In the genomic region with DNA sequence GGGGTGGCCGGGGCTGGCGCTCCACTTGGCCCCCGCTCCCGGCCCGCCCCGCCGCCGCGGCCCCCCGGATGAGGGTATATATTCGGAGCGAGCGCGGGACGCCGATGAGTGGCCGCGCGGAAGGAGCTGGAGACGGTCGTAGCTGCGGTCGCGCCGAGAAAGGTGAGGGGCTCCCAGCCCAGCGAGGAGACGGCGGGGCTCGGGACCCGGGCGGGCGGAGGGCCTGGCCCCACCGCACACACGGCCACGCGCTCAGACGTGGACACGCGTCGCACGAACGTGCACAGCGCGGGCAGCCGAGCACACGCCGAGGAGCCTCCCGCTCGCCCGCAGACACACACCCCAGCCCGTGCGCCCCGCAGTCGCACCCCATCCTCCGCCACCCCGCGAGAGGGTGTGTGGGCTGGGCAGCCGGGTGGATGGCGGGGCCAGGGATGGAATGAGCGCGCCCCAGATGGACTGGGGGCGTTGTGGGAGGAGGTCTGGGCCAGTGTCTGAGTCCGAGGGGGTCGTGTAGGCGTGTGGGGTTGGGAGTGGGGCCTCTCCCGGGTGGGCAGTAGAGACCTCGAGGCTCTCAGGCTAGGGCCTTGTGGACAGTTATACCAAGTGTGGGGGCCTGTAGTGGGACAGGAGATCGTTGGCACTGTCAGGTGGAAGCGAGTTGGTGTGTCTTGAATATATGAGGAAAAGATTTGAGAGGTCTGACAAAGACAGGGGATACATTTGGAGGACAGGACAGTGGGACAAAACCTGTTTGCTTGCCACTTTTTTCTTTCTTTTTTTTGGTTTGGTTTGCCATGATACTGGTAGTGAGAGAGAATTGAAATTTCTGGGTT, we compare ENCODE assay signal across 1 cellular context.
TF ChIP-seq lines count a peak whose summit lies in the region.

Gene UAP1 (plus strand): TSS at position 107 of the 836 bp plus-strand sequence. CDS start 4,347 bp downstream, outside the sequence.

TF ChIP-seq in HepG2, 621 proteins besides CTCF, POLR2A, EP300 and RAD21 (continued from another document and continues in another):
- TF ChIP-seq RFX5 (IDR thresholded peaks at IDR 0.05; ENCODE audit: low read depth, low read length): no peak
- TF ChIP-seq ASH2L (IDR thresholded peaks at IDR 0.05; ENCODE audit: insufficient read length, low read depth, low read length): no peak
- no peak for TF ChIP-seq TBX3 (IDR thresholded peaks at IDR 0.05; ENCODE audit: borderline replicate concordance)
- no peak for TF ChIP-seq HNRNPL (IDR thresholded peaks at IDR 0.05; ENCODE audit: low read depth, low read length)
- no peak for TF ChIP-seq ZMYM3 (CRISPR knock-in tag; IDR thresholded peaks at IDR 0.05)
- no peak for TF ChIP-seq ZFP36L2 (CRISPR knock-in tag; IDR thresholded peaks at IDR 0.05)
- no peak for TF ChIP-seq NONO (IDR thresholded peaks at IDR 0.05)
- peak; percentile 91 for TF ChIP-seq NONO (CRISPR knock-in tag; conservative IDR thresholded peaks at IDR 0.05)
- TF ChIP-seq, protein P1, sequence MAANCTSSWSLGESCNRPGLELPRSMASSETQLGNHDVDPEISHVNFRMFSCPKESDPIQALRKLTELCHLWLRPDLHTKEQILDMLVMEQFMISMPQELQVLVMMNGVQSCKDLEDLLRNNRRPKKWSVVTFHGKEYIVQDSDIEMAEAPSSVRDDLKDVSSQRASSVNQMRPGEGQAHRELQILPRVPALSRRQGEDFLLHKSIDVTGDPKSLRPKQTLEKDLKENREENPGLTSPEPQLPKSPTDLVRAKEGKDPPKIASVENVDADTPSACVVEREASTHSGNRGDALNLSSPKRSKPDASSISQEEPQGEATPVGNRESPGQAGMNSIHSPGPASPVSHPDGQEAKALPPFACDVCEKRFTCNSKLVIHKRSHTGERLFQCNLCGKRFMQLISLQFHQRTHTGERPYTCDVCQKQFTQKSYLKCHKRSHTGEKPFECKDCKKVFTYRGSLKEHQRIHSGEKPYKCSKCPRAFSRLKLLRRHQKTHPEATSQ (CRISPR knock-in tag; IDR thresholded peaks at IDR 0.05; ENCODE audit: borderline replicate concordance): peak; percentile 90
- TF ChIP-seq RFXAP (CRISPR knock-in tag; IDR thresholded peaks at IDR 0.05; ENCODE audit: borderline replicate concordance): 0 out of 2 replicates have a peak, but pooled peaks have one; percentile 44
- TF ChIP-seq ZNF235 (CRISPR knock-in tag; IDR thresholded peaks at IDR 0.05; ENCODE audit: borderline replicate concordance): peak; percentile 88
- TF ChIP-seq, protein P2, sequence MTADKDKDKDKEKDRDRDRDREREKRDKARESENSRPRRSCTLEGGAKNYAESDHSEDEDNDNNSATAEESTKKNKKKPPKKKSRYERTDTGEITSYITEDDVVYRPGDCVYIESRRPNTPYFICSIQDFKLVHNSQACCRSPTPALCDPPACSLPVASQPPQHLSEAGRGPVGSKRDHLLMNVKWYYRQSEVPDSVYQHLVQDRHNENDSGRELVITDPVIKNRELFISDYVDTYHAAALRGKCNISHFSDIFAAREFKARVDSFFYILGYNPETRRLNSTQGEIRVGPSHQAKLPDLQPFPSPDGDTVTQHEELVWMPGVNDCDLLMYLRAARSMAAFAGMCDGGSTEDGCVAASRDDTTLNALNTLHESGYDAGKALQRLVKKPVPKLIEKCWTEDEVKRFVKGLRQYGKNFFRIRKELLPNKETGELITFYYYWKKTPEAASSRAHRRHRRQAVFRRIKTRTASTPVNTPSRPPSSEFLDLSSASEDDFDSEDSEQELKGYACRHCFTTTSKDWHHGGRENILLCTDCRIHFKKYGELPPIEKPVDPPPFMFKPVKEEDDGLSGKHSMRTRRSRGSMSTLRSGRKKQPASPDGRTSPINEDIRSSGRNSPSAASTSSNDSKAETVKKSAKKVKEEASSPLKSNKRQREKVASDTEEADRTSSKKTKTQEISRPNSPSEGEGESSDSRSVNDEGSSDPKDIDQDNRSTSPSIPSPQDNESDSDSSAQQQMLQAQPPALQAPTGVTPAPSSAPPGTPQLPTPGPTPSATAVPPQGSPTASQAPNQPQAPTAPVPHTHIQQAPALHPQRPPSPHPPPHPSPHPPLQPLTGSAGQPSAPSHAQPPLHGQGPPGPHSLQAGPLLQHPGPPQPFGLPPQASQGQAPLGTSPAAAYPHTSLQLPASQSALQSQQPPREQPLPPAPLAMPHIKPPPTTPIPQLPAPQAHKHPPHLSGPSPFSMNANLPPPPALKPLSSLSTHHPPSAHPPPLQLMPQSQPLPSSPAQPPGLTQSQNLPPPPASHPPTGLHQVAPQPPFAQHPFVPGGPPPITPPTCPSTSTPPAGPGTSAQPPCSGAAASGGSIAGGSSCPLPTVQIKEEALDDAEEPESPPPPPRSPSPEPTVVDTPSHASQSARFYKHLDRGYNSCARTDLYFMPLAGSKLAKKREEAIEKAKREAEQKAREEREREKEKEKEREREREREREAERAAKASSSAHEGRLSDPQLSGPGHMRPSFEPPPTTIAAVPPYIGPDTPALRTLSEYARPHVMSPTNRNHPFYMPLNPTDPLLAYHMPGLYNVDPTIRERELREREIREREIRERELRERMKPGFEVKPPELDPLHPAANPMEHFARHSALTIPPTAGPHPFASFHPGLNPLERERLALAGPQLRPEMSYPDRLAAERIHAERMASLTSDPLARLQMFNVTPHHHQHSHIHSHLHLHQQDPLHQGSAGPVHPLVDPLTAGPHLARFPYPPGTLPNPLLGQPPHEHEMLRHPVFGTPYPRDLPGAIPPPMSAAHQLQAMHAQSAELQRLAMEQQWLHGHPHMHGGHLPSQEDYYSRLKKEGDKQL (CRISPR knock-in tag; IDR thresholded peaks at IDR 0.05; ENCODE audit: low read depth): peak; percentile 14; the same call in 1 of the 2 replicates
- TF ChIP-seq, protein P3, sequence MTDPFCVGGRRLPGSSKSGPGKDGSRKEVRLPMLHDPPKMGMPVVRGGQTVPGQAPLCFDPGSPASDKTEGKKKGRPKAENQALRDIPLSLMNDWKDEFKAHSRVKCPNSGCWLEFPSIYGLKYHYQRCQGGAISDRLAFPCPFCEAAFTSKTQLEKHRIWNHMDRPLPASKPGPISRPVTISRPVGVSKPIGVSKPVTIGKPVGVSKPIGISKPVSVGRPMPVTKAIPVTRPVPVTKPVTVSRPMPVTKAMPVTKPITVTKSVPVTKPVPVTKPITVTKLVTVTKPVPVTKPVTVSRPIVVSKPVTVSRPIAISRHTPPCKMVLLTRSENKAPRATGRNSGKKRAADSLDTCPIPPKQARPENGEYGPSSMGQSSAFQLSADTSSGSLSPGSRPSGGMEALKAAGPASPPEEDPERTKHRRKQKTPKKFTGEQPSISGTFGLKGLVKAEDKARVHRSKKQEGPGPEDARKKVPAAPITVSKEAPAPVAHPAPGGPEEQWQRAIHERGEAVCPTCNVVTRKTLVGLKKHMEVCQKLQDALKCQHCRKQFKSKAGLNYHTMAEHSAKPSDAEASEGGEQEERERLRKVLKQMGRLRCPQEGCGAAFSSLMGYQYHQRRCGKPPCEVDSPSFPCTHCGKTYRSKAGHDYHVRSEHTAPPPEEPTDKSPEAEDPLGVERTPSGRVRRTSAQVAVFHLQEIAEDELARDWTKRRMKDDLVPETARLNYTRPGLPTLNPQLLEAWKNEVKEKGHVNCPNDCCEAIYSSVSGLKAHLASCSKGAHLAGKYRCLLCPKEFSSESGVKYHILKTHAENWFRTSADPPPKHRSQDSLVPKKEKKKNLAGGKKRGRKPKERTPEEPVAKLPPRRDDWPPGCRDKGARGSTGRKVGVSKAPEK (CRISPR knock-in tag; IDR thresholded peaks at IDR 0.05; ENCODE audit: borderline replicate concordance): no peak
- TF ChIP-seq, protein P4, sequence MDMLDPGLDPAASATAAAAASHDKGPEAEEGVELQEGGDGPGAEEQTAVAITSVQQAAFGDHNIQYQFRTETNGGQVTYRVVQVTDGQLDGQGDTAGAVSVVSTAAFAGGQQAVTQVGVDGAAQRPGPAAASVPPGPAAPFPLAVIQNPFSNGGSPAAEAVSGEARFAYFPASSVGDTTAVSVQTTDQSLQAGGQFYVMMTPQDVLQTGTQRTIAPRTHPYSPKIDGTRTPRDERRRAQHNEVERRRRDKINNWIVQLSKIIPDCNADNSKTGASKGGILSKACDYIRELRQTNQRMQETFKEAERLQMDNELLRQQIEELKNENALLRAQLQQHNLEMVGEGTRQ (IDR thresholded peaks at IDR 0.05; ENCODE audit: low read depth, low read length): no peak
- TF ChIP-seq, protein P4 (CRISPR knock-in tag; IDR thresholded peaks at IDR 0.05; ENCODE audit: borderline replicate concordance): no peak
- TF ChIP-seq BORCS8-MEF2B (CRISPR knock-in tag; IDR thresholded peaks at IDR 0.05): peak; percentile 76
- TF ChIP-seq, protein P5, sequence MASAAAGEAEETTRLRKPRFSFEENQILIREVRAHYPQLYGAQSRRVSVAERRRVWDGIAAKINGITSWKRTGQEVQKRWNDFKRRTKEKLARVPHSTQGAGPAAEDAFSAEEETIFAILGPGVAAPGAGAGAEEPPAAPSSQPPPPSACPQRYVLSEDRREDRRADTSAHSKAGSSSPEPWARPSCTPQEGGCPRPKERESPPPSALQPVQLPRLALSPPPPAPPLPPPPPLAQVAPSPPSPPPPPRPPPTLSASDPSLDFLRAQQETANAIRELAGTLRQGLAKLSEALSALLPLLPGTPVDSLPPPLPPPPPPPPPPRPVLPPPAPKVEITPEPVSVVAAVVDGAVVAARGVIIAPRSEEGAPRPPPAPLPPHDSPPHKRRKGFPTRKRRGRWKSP (CRISPR knock-in tag; IDR thresholded peaks at IDR 0.05): 0 out of 2 replicates have a peak, but pooled peaks have one; percentile 64
- TF ChIP-seq MAFK (conservative IDR thresholded peaks at IDR 0.05 in 1 of 2, IDR thresholded peaks at IDR 0.05 in 1 of 2; ENCODE audit: low read length in 2 of 2): no peak
- peak; percentile 45; the same call in 1 of the 2 replicates for TF ChIP-seq ZNF564 (CRISPR knock-in tag; IDR thresholded peaks at IDR 0.05)
- no peak for TF ChIP-seq ZNF296 (CRISPR knock-in tag; conservative IDR thresholded peaks at IDR 0.05)
- TF ChIP-seq GMEB1 (CRISPR knock-in tag; IDR thresholded peaks at IDR 0.05; ENCODE audit: borderline replicate concordance): no peak; the same call in 1 of the 2 replicates
- TF ChIP-seq, protein P6, sequence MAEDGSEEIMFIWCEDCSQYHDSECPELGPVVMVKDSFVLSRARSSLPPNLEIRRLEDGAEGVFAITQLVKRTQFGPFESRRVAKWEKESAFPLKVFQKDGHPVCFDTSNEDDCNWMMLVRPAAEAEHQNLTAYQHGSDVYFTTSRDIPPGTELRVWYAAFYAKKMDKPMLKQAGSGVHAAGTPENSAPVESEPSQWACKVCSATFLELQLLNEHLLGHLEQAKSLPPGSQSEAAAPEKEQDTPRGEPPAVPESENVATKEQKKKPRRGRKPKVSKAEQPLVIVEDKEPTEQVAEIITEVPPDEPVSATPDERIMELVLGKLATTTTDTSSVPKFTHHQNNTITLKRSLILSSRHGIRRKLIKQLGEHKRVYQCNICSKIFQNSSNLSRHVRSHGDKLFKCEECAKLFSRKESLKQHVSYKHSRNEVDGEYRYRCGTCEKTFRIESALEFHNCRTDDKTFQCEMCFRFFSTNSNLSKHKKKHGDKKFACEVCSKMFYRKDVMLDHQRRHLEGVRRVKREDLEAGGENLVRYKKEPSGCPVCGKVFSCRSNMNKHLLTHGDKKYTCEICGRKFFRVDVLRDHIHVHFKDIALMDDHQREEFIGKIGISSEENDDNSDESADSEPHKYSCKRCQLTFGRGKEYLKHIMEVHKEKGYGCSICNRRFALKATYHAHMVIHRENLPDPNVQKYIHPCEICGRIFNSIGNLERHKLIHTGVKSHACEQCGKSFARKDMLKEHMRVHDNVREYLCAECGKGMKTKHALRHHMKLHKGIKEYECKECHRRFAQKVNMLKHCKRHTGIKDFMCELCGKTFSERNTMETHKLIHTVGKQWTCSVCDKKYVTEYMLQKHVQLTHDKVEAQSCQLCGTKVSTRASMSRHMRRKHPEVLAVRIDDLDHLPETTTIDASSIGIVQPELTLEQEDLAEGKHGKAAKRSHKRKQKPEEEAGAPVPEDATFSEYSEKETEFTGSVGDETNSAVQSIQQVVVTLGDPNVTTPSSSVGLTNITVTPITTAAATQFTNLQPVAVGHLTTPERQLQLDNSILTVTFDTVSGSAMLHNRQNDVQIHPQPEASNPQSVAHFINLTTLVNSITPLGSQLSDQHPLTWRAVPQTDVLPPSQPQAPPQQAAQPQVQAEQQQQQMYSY (CRISPR knock-in tag; IDR thresholded peaks at IDR 0.05): no peak
- TF ChIP-seq, protein P7, sequence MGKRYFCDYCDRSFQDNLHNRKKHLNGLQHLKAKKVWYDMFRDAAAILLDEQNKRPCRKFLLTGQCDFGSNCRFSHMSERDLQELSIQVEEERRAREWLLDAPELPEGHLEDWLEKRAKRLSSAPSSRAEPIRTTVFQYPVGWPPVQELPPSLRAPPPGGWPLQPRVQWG (CRISPR knock-in tag; IDR thresholded peaks at IDR 0.05; ENCODE audit: borderline replicate concordance, low read depth): no peak
- TF ChIP-seq POLR2G (IDR thresholded peaks at IDR 0.05; ENCODE audit: low read depth, low read length): peak; percentile 92
- TF ChIP-seq, protein P8, sequence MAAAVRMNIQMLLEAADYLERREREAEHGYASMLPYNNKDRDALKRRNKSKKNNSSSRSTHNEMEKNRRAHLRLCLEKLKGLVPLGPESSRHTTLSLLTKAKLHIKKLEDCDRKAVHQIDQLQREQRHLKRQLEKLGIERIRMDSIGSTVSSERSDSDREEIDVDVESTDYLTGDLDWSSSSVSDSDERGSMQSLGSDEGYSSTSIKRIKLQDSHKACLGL (CRISPR knock-in tag; IDR thresholded peaks at IDR 0.05): peak; percentile 82
- TF ChIP-seq ZNF326 (CRISPR knock-in tag; IDR thresholded peaks at IDR 0.05; ENCODE audit: borderline replicate concordance): no peak
- TF ChIP-seq MIER3 (CRISPR knock-in tag; IDR thresholded peaks at IDR 0.05; ENCODE audit: borderline replicate concordance): no peak
- 0 out of 2 replicates have a peak, but pooled peaks have one; percentile 21 for TF ChIP-seq SP4 (CRISPR knock-in tag; IDR thresholded peaks at IDR 0.05)
- TF ChIP-seq ZNF660 (CRISPR knock-in tag; IDR thresholded peaks at IDR 0.05; ENCODE audit: borderline replicate concordance, low read depth): no peak
- no peak for TF ChIP-seq FOXM1 (CRISPR knock-in tag; IDR thresholded peaks at IDR 0.05)
- no peak for TF ChIP-seq MED1 (CRISPR knock-in tag; IDR thresholded peaks at IDR 0.05)
- no peak for TF ChIP-seq MXD4 (CRISPR knock-in tag; IDR thresholded peaks at IDR 0.05)
